8 cellular contexts compared by ENCODE assay signal in genomic region chr3:158106773-158107461, GRCh38. TPM values are rescaled to one million over a fixed set of nuclear protein-coding genes. Genes with fewer than 3 reads are reported as not detected.
DNase-seq lines count a peak whose midpoint lies in the region; ATAC-seq and TF ChIP-seq lines count a peak whose summit lies in the region.

No MANE protein-coding gene starts in this region.

- no peak for TF ChIP-seq CTCF in nephron progenitor cell (IDR thresholded peaks at IDR 0.05)

- H3K9me3 Mint-ChIP-seq in activated naive CD8-positive, alpha-beta T cell treated with anti-CD3 and anti-CD28 coated beads, Interleukin-2, amount 50 U/mL, for 24 hours, result no peaks in the 10 kb centered on the region
- H3K9me3 Mint-ChIP-seq in nephron progenitor cell, result peaks cover 4% of the 10 kb centered on the region

- peak; percentile 36 for DNase-seq in activated CD4-positive, alpha-beta T cell treated with anti-CD3 and anti-CD28 coated beads for 48 hours
- DNase-seq in activated CD4-positive, alpha-beta T cell treated with anti-CD3 and anti-CD28 coated beads, Interleukin-2, amount 50 U/mL, for 4 hours, result no peak
- DNase-seq in NCI-H2029 (lab: John Stamatoyannopoulos, UW), result peak; percentile 24
- no peak for DNase-seq in activated naive CD8-positive, alpha-beta T cell treated with anti-CD3 and anti-CD28 coated beads, Interleukin-2, amount 50 U/mL, for 24 hours
- DNase-seq in nephron progenitor cell, result peak; percentile 40
- no peak for DNase-seq in cerebellum (ENCODE audit: low spot score)
- no peak for DNase-seq in hypothalamus (lab: John Stamatoyannopoulos, UW)
- DNase-seq in anterior cingulate cortex (lab: John Stamatoyannopoulos, UW), result no peak

- peaks cover 70% of the 10 kb centered on the region for H3K27me3 Mint-ChIP-seq in activated naive CD8-positive, alpha-beta T cell treated with anti-CD3 and anti-CD28 coated beads, Interleukin-2, amount 50 U/mL, for 24 hours
- peaks cover 79% of the 10 kb centered on the region for H3K27me3 Mint-ChIP-seq in nephron progenitor cell (ENCODE audit: low read depth, poor library complexity)

- peaks cover 2% of the 10 kb centered on the region for H3K36me3 Mint-ChIP-seq in activated naive CD8-positive, alpha-beta T cell treated with anti-CD3 and anti-CD28 coated beads, Interleukin-2, amount 50 U/mL, for 24 hours (ENCODE audit: low read depth)
- H3K36me3 Mint-ChIP-seq in nephron progenitor cell (ENCODE audit: low read depth), result peaks cover 8% of the 10 kb centered on the region

- peak overlapping the region; percentile 66 for H3K4me3 Mint-ChIP-seq in activated naive CD8-positive, alpha-beta T cell treated with anti-CD3 and anti-CD28 coated beads, Interleukin-2, amount 50 U/mL, for 24 hours
- peak overlapping the region; percentile 69 for H3K4me3 Mint-ChIP-seq in nephron progenitor cell

- peaks cover 70% of the 10 kb centered on the region for H3K4me1 Mint-ChIP-seq in activated naive CD8-positive, alpha-beta T cell treated with anti-CD3 and anti-CD28 coated beads, Interleukin-2, amount 50 U/mL, for 24 hours
- peaks cover 65% of the 10 kb centered on the region for H3K4me1 Mint-ChIP-seq in nephron progenitor cell

- no peak overlapping the region for H3K27ac Mint-ChIP-seq in activated naive CD8-positive, alpha-beta T cell treated with anti-CD3 and anti-CD28 coated beads, Interleukin-2, amount 50 U/mL, for 24 hours
- H3K27ac Mint-ChIP-seq in nephron progenitor cell, result no peak overlapping the region

- ATAC-seq in activated naive CD8-positive, alpha-beta T cell treated with anti-CD3 and anti-CD28 coated beads, Interleukin-2, amount 50 U/mL, for 24 hours, result no peak

RNA-seq across cellular contexts. Expression of gene SHOX2, which starts 0.7 kb away (rescaled TPM):
- total RNA-seq in cerebellum, result 0.18 TPM

RNA-seq across cellular contexts. Expression of gene RSRC1, which starts 3.0 kb away (rescaled TPM):
- total RNA-seq in cerebellum, result 58.3 TPM

Comparison
In these comparisons a context has a peak if more than half of its experiments do, and no peak if none do; other contexts are left out.
1. DNase-seq: peak in activated CD4-positive, alpha-beta T cell treated with anti-CD3 and anti-CD28 coated beads for 48 hours (single experiment), NCI-H2029 (single experiment) and nephron progenitor cell (single experiment); none in activated CD4-positive, alpha-beta T cell treated with anti-CD3 and anti-CD28 coated beads, Interleukin-2, amount 50 U/mL, for 4 hours (0 of 2), activated naive CD8-positive, alpha-beta T cell treated with anti-CD3 and anti-CD28 coated beads, Interleukin-2, amount 50 U/mL, for 24 hours (single experiment), cerebellum (single experiment), hypothalamus (0 of 51) and anterior cingulate cortex (0 of 58).